ENCODE assay signal across 1 cellular context in genomic region chr5:168578506-168579205, GRCh38.
TF ChIP-seq lines count a peak whose summit lies in the region.

No MANE protein-coding gene starts in this region.

TF ChIP-seq in HEK293, 187 proteins besides CTCF, POLR2A, EP300 and RAD21 (continued from another document):
- TF ChIP-seq TSHZ1 (tag by site-specific recombination; IDR thresholded peaks at IDR 0.05; ENCODE audit: borderline replicate concordance) (no peak), ZNF621 (tag by site-specific recombination; IDR thresholded peaks at IDR 0.05) (no peak), ZSCAN23 (tag by site-specific recombination; IDR thresholded peaks at IDR 0.05) (no peak), ZNF248 (tag by site-specific recombination; IDR thresholded peaks at IDR 0.05) (no peak), KLF1 (tag by site-specific recombination; IDR thresholded peaks at IDR 0.05) (peak; percentile 56), KLF16 (tag by site-specific recombination; IDR thresholded peaks at IDR 0.05) (peak; percentile 46; the same call in 1 of the 2 replicates), RBAK (tag by site-specific recombination; IDR thresholded peaks at IDR 0.05) (no peak), ZNF747 (tag by site-specific recombination; IDR thresholded peaks at IDR 0.05) (no peak), HIC1 (tag by site-specific recombination; IDR thresholded peaks at IDR 0.05) (no peak), ZNF341 (tag by site-specific recombination; IDR thresholded peaks at IDR 0.05; ENCODE audit: low read depth) (peak; percentile 32; the same call in 1 of the 2 replicates), ZNF10 (tag by site-specific recombination; IDR thresholded peaks at IDR 0.05) (no peak), ZNF707 (tag by site-specific recombination; IDR thresholded peaks at IDR 0.05) (no peak), SP3 (tag by site-specific recombination; IDR thresholded peaks at IDR 0.05) (peak; percentile 30), ZNF529 (tag by site-specific recombination; IDR thresholded peaks at IDR 0.05; ENCODE audit: insufficient replicate concordance) (no peak), ZNF791 (tag by site-specific recombination; IDR thresholded peaks at IDR 0.05) (no peak), ZNF626 (tag by site-specific recombination; IDR thresholded peaks at IDR 0.05) (no peak), ZNF677 (tag by site-specific recombination; IDR thresholded peaks at IDR 0.05) (no peak), ZNF26 (tag by site-specific recombination; IDR thresholded peaks at IDR 0.05) (no peak), ZNF518A (tag by site-specific recombination; conservative IDR thresholded peaks at IDR 0.05; ENCODE audit: low read depth) (no peak), ZNF19 (tag by site-specific recombination; IDR thresholded peaks at IDR 0.05; ENCODE audit: low read depth) (no peak), ZNF2 (tag by site-specific recombination; IDR thresholded peaks at IDR 0.05) (no peak), ZNF366 (tag by site-specific recombination; conservative IDR thresholded peaks at IDR 0.05) (peak; percentile 73), ZBTB17 (tag by site-specific recombination; IDR thresholded peaks at IDR 0.05) (peak; percentile 37; the same call in 1 of the 2 replicates), ZBTB7A (tag by site-specific recombination; IDR thresholded peaks at IDR 0.05; ENCODE audit: low read depth) (0 out of 2 replicates have a peak, but pooled peaks have one; percentile 51), ZNF76 (tag by site-specific recombination; IDR thresholded peaks at IDR 0.05; ENCODE audit: borderline replicate concordance, low read depth) (0 out of 2 replicates have a peak, but pooled peaks have one; percentile 29), ZNF391 (tag by site-specific recombination; IDR thresholded peaks at IDR 0.05; ENCODE audit: borderline replicate concordance, low read depth) (no peak), ZFP69B (tag by site-specific recombination; IDR thresholded peaks at IDR 0.05) (peak; percentile 44; the same call in 1 of the 2 replicates), MEIS1 (CRISPR knock-in tag; IDR thresholded peaks at IDR 0.05; ENCODE audit: borderline replicate concordance) (no peak), MZF1 (tag by site-specific recombination; IDR thresholded peaks at IDR 0.05; ENCODE audit: borderline replicate concordance) (peak; percentile 89), ZNF521 (tag by site-specific recombination; IDR thresholded peaks at IDR 0.05) (no peak), ZNF768 (tag by site-specific recombination; IDR thresholded peaks at IDR 0.05) (no peak), PRDM1 (tag by site-specific recombination; IDR thresholded peaks at IDR 0.05) (no peak), REPIN1 (tag by site-specific recombination; IDR thresholded peaks at IDR 0.05; ENCODE audit: low read depth) (no peak), ZNF473 (tag by site-specific recombination; IDR thresholded peaks at IDR 0.05) (no peak), ZNF501 (tag by site-specific recombination; IDR thresholded peaks at IDR 0.05) (peak; percentile 68), ZNF155 (tag by site-specific recombination; IDR thresholded peaks at IDR 0.05) (no peak), SCRT2 (tag by site-specific recombination; IDR thresholded peaks at IDR 0.05) (peak; percentile 73), ZFP3 (tag by site-specific recombination; IDR thresholded peaks at IDR 0.05; ENCODE audit: low read depth) (no peak), ZNF214 (tag by site-specific recombination; IDR thresholded peaks at IDR 0.05; ENCODE audit: borderline replicate concordance) (no peak), HOXD13 (CRISPR knock-in tag; IDR thresholded peaks at IDR 0.05; ENCODE audit: borderline replicate concordance) (no peak), ZNF221 (tag by site-specific recombination; IDR thresholded peaks at IDR 0.05; ENCODE audit: borderline replicate concordance) (no peak)
